In the genomic region with DNA sequence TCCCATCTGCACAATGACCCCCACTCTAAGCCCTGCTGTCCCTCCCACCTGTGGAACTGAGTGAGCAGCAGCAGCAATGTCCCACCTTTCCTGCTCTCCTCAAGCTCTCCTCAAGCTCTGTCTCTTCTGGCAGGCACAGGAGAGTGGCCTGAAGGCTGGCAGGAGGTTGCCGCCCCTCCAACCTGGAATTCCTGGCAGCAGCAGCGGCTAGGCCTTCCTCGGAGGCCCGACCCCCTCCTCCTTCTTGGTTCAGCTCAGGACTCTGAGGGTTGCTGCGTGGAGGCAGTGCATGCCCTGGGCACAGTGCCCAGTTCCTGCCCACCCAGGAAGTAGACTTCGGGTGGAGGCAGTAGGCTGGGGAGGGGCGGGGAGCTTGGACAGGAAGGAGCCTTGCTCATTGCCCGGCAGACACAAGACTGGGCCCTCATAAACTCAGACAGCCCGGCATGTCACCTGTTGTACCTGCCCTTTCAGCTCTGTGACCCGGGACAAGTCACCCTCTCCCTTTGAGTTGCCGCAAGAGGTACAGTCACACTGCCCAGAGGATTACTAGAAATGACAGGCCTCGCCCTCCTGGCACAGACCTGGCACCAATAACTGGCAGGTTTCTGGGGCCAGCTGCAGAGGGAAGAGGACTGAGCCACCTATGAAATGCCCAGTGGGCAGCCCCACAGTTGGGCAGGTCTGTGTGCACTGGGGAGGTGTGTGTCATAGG, we compare ENCODE assay signal across 1 cellular context.
A peak's percentile ranks its signal among the peaks of the same experiment; 100 is the strongest.
TF ChIP-seq lines count a peak whose summit lies in the region.

No MANE protein-coding gene starts in this region.

TF ChIP-seq in HepG2, 621 proteins besides CTCF, POLR2A, EP300 and RAD21 (continued from another document and continues in another):
- no peak for TF ChIP-seq SCMH1 (CRISPR knock-in tag; IDR thresholded peaks at IDR 0.05; ENCODE audit: borderline replicate concordance)
- no peak for TF ChIP-seq NFKB2 (CRISPR knock-in tag; IDR thresholded peaks at IDR 0.05; ENCODE audit: borderline replicate concordance)
- no peak for TF ChIP-seq HDAC6 (IDR thresholded peaks at IDR 0.05; ENCODE audit: low read depth, low read length)
- no peak for TF ChIP-seq ZNF121 (CRISPR knock-in tag; IDR thresholded peaks at IDR 0.05)
- no peak for TF ChIP-seq KLF15 (CRISPR knock-in tag; IDR thresholded peaks at IDR 0.05; ENCODE audit: borderline replicate concordance)
- no peak for TF ChIP-seq ZNF749 (CRISPR knock-in tag; IDR thresholded peaks at IDR 0.05; ENCODE audit: borderline replicate concordance)
- no peak for TF ChIP-seq MAZ (IDR thresholded peaks at IDR 0.05; ENCODE audit: borderline replicate concordance, low read depth, low read length)
- TF ChIP-seq MAZ (CRISPR knock-in tag; IDR thresholded peaks at IDR 0.05; ENCODE audit: low read depth), result no peak
- TF ChIP-seq HDAC1 (CRISPR knock-in tag; IDR thresholded peaks at IDR 0.05), result no peak
- no peak for TF ChIP-seq ZNF275 (CRISPR knock-in tag; IDR thresholded peaks at IDR 0.05; ENCODE audit: borderline replicate concordance)
- no peak for TF ChIP-seq MXD3 (CRISPR knock-in tag; IDR thresholded peaks at IDR 0.05)
- no peak for TF ChIP-seq GMEB1 (CRISPR knock-in tag; IDR thresholded peaks at IDR 0.05; ENCODE audit: borderline replicate concordance)
- TF ChIP-seq, protein P1, sequence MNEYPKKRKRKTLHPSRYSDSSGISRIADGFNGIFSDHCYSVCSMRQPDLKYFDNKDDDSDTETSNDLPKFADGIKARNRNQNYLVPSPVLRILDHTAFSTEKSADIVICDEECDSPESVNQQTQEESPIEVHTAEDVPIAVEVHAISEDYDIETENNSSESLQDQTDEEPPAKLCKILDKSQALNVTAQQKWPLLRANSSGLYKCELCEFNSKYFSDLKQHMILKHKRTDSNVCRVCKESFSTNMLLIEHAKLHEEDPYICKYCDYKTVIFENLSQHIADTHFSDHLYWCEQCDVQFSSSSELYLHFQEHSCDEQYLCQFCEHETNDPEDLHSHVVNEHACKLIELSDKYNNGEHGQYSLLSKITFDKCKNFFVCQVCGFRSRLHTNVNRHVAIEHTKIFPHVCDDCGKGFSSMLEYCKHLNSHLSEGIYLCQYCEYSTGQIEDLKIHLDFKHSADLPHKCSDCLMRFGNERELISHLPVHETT (CRISPR knock-in tag; conservative IDR thresholded peaks at IDR 0.05), result no peak
- TF ChIP-seq ZNF24 (IDR thresholded peaks at IDR 0.05), result no peak
- TF ChIP-seq MAFK (conservative IDR thresholded peaks at IDR 0.05 in 1 of 2, IDR thresholded peaks at IDR 0.05 in 1 of 2; ENCODE audit: low read length in 2 of 2), result no peak
- TF ChIP-seq, protein P2, sequence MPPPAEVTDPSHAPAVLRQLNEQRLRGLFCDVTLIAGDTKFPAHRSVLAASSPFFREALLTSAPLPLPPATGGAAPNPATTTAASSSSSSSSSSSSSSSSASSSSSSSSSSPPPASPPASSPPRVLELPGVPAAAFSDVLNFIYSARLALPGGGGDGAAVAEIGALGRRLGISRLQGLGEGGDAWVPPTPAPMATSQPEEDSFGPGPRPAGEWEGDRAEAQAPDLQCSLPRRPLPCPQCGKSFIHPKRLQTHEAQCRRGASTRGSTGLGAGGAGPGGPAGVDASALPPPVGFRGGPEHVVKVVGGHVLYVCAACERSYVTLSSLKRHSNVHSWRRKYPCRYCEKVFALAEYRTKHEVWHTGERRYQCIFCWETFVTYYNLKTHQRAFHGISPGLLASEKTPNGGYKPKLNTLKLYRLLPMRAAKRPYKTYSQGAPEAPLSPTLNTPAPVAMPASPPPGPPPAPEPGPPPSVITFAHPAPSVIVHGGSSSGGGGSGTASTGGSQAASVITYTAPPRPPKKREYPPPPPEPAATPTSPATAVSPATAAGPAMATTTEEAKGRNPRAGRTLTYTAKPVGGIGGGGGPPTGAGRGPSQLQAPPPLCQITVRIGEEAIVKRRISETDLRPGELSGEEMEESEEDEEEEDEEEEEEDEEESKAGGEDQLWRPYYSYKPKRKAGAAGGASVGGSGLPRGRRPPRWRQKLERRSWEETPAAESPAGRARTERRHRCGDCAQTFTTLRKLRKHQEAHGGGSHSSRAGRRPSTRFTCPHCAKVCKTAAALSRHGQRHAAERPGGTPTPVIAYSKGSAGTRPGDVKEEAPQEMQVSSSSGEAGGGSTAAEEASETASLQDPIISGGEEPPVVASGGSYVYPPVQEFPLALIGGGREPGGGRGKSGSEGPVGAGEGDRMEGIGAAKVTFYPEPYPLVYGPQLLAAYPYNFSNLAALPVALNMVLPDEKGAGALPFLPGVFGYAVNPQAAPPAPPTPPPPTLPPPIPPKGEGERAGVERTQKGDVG (CRISPR knock-in tag; IDR thresholded peaks at IDR 0.05; ENCODE audit: borderline replicate concordance), result no peak
- no peak for TF ChIP-seq ZNF841 (CRISPR knock-in tag; IDR thresholded peaks at IDR 0.05; ENCODE audit: borderline replicate concordance)
- no peak for TF ChIP-seq ZNF432 (CRISPR knock-in tag; IDR thresholded peaks at IDR 0.05; ENCODE audit: borderline replicate concordance)
- TF ChIP-seq ZNF138 (CRISPR knock-in tag; IDR thresholded peaks at IDR 0.05; ENCODE audit: low read depth), result no peak
- TF ChIP-seq MTA3 (CRISPR knock-in tag; IDR thresholded peaks at IDR 0.05), result no peak
- no peak for TF ChIP-seq ZFP62 (CRISPR knock-in tag; IDR thresholded peaks at IDR 0.05)
- peak; percentile 49 for TF ChIP-seq GABPB1 (CRISPR knock-in tag; IDR thresholded peaks at IDR 0.05)
- no peak; the same call in 1 of the 2 replicates for TF ChIP-seq ARNTL (CRISPR knock-in tag; IDR thresholded peaks at IDR 0.05)
- TF ChIP-seq JARID2 (CRISPR knock-in tag; IDR thresholded peaks at IDR 0.05; ENCODE audit: insufficient replicate concordance), result no peak
- no peak for TF ChIP-seq CREB1 (IDR thresholded peaks at IDR 0.05)
- TF ChIP-seq CREB1 (CRISPR knock-in tag; IDR thresholded peaks at IDR 0.05), result no peak
- TF ChIP-seq ZNF253 (CRISPR knock-in tag; IDR thresholded peaks at IDR 0.05; ENCODE audit: borderline replicate concordance), result no peak
- TF ChIP-seq ZNF775 (CRISPR knock-in tag; IDR thresholded peaks at IDR 0.05; ENCODE audit: borderline replicate concordance), result no peak
- TF ChIP-seq ZSCAN5A (CRISPR knock-in tag; IDR thresholded peaks at IDR 0.05; ENCODE audit: borderline replicate concordance), result no peak
- TF ChIP-seq RARG (CRISPR knock-in tag; IDR thresholded peaks at IDR 0.05; ENCODE audit: low read depth), result no peak
- TF ChIP-seq ZNF136 (CRISPR knock-in tag; IDR thresholded peaks at IDR 0.05; ENCODE audit: low read depth), result no peak
- TF ChIP-seq ZNF788 (CRISPR knock-in tag; IDR thresholded peaks at IDR 0.05; ENCODE audit: borderline replicate concordance), result 0 out of 2 replicates have a peak, but pooled peaks have one; percentile 53
- TF ChIP-seq NCOA2 (CRISPR knock-in tag; IDR thresholded peaks at IDR 0.05), result no peak
- TF ChIP-seq CHD2 (IDR thresholded peaks at IDR 0.05; ENCODE audit: low read depth, low read length), result no peak
- no peak for TF ChIP-seq TMF1 (CRISPR knock-in tag; IDR thresholded peaks at IDR 0.05; ENCODE audit: low read depth)
- no peak for TF ChIP-seq HOMEZ (CRISPR knock-in tag; IDR thresholded peaks at IDR 0.05; ENCODE audit: low read depth)
- no peak for TF ChIP-seq NBN (conservative IDR thresholded peaks at IDR 0.05)
- TF ChIP-seq ZNF768 (CRISPR knock-in tag; IDR thresholded peaks at IDR 0.05), result no peak; the same call in 1 of the 2 replicates
- TF ChIP-seq CBFB (CRISPR knock-in tag; IDR thresholded peaks at IDR 0.05), result no peak
- TF ChIP-seq, protein P3, sequence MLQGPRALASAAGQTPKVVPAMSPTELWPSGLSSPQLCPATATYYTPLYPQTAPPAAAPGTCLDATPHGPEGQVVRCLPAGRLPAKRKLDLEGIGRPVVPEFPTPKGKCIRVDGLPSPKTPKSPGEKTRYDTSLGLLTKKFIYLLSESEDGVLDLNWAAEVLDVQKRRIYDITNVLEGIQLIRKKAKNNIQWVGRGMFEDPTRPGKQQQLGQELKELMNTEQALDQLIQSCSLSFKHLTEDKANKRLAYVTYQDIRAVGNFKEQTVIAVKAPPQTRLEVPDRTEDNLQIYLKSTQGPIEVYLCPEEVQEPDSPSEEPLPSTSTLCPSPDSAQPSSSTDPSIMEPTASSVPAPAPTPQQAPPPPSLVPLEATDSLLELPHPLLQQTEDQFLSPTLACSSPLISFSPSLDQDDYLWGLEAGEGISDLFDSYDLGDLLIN (CRISPR knock-in tag; IDR thresholded peaks at IDR 0.05; ENCODE audit: borderline replicate concordance), result no peak
- TF ChIP-seq CREM (IDR thresholded peaks at IDR 0.05), result no peak
- no peak for TF ChIP-seq CREM (CRISPR knock-in tag; IDR thresholded peaks at IDR 0.05)
- TF ChIP-seq SALL1 (CRISPR knock-in tag; IDR thresholded peaks at IDR 0.05), result peak; percentile 52
- TF ChIP-seq AHR (CRISPR knock-in tag; IDR thresholded peaks at IDR 0.05), result no peak
- no peak for TF ChIP-seq SP1 (IDR thresholded peaks at IDR 0.05)
- TF ChIP-seq SP1 (CRISPR knock-in tag; IDR thresholded peaks at IDR 0.05), result no peak
- no peak for TF ChIP-seq ZNF670 (CRISPR knock-in tag; IDR thresholded peaks at IDR 0.05; ENCODE audit: borderline replicate concordance)
- TF ChIP-seq RFX1 (IDR thresholded peaks at IDR 0.05), result no peak
- no peak for TF ChIP-seq HMG20A (CRISPR knock-in tag; IDR thresholded peaks at IDR 0.05; ENCODE audit: borderline replicate concordance)
- TF ChIP-seq MBNL3 (CRISPR knock-in tag; conservative IDR thresholded peaks at IDR 0.05), result no peak
- TF ChIP-seq, protein P4, sequence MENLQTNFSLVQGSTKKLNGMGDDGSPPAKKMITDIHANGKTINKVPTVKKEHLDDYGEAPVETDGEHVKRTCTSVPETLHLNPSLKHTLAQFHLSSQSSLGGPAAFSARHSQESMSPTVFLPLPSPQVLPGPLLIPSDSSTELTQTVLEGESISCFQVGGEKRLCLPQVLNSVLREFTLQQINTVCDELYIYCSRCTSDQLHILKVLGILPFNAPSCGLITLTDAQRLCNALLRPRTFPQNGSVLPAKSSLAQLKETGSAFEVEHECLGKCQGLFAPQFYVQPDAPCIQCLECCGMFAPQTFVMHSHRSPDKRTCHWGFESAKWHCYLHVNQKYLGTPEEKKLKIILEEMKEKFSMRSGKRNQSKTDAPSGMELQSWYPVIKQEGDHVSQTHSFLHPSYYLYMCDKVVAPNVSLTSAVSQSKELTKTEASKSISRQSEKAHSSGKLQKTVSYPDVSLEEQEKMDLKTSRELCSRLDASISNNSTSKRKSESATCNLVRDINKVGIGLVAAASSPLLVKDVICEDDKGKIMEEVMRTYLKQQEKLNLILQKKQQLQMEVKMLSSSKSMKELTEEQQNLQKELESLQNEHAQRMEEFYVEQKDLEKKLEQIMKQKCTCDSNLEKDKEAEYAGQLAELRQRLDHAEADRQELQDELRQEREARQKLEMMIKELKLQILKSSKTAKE (CRISPR knock-in tag; IDR thresholded peaks at IDR 0.05; ENCODE audit: borderline replicate concordance), result no peak
- no peak for TF ChIP-seq RBAK (CRISPR knock-in tag; IDR thresholded peaks at IDR 0.05)
- TF ChIP-seq ZNF567 (CRISPR knock-in tag; IDR thresholded peaks at IDR 0.05; ENCODE audit: borderline replicate concordance), result no peak
- no peak for TF ChIP-seq CC2D1A (CRISPR knock-in tag; IDR thresholded peaks at IDR 0.05)
- TF ChIP-seq MYC (CRISPR knock-in tag; IDR thresholded peaks at IDR 0.05; ENCODE audit: borderline replicate concordance), result peak; percentile 21; the same call in 1 of the 2 replicates
- no peak for TF ChIP-seq JUNB (CRISPR knock-in tag; IDR thresholded peaks at IDR 0.05; ENCODE audit: borderline replicate concordance)
- TF ChIP-seq ZNF501 (CRISPR knock-in tag; IDR thresholded peaks at IDR 0.05), result no peak
- TF ChIP-seq DPF2 (CRISPR knock-in tag; IDR thresholded peaks at IDR 0.05; ENCODE audit: borderline replicate concordance, low read depth), result 0 out of 2 replicates have a peak, but pooled peaks have one; percentile 37
- TF ChIP-seq ZNF317 (CRISPR knock-in tag; IDR thresholded peaks at IDR 0.05), result no peak
- peak; percentile 64; the same call in 1 of the 2 replicates for TF ChIP-seq TRIM24 (CRISPR knock-in tag; IDR thresholded peaks at IDR 0.05)
